Comparison of ENCODE assay signal across 17 cellular contexts in the genomic region with DNA sequence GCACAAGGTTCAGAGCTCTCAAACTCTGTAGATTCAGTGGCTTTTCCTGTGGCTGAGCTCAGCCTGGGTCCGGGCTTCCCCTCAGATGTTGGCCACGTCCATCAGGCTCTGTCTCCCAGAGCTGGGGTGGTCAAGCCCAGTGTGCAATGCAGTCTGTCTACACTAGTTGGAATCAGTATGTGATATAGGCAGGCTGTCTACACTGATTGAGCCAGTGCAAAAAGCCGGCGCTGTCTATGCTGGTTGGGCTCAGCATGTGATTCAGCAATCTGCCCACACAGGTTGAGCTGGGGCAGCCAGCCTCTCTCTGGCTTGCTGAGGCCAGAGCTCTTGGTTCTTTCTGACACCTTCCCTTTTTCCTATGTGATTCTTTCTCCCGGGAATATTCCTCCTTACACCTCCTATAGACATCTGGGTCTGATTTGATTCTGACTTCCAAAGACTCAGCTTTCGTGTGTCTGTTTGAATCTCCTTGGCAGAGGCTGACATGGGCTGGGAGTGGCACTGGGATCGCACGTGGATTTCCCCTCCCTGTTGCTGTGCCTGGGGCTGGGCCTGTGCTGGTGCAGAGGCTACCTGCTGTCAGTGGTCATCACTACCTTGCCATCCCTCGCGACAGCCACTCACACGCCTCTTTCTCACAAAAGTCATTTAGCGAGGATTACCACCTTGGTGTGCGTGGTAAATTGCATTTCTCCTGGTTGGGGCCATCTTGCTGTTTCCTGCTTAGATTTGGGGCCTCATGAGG. TPM values are rescaled to one million over a fixed set of nuclear protein-coding genes. Genes with fewer than 3 reads are reported as not detected.
A peak's percentile ranks its signal among the peaks of the same experiment; 100 is the strongest.
DNase-seq lines count a peak whose midpoint lies in the region; ATAC-seq, FAIRE-seq and TF ChIP-seq lines count a peak whose summit lies in the region.
"Had no signal": no experiment of that assay in that cellular context is flagged by ENCODE, and none has a peak within 500 bp of the region (broad histone marks: within the 10 kb centered on the region; RNA-seq: fewer than 3 reads in every experiment).

No MANE protein-coding gene starts in this region.

- H3K79me1 ChIP-seq in neuronal stem cell (ENCODE audit: low read depth, low read length): no peaks in the 10 kb centered on the region

- H3K4me1 Mint-ChIP-seq in activated naive CD4-positive, alpha-beta T cell treated with anti-CD3 and anti-CD28 coated beads, Interleukin-2, amount 10 ng/mL, durations not matched to agents 7 days and 5 days: no peaks in the 10 kb centered on the region
- H3K4me1 Mint-ChIP-seq: CD14-positive monocyte had no signal

- H3K4me3 Mint-ChIP-seq in activated naive CD4-positive, alpha-beta T cell treated with anti-CD3 and anti-CD28 coated beads, Interleukin-2, amount 10 ng/mL, durations not matched to agents 7 days and 5 days: no peak overlapping the region
- H3K4me3 Mint-ChIP-seq: CD14-positive monocyte had no signal

- H3K36me3 ChIP-seq in K562 (ENCODE audit: control insufficient read depth, insufficient read depth, low read length): no peaks in the 10 kb centered on the region
- no peaks in the 10 kb centered on the region for H3K36me3 ChIP-seq in neuronal stem cell (replicated peaks in 1 of 2; ENCODE audit: control insufficient read depth in 2 of 2, insufficient read depth in 2 of 2, low read length in 2 of 2)

- H3K27me3 ChIP-seq in K562 (ENCODE audit: control insufficient read depth in 2 of 2, insufficient read depth in 2 of 2, low read length in 2 of 2) (peaks cover under 1 to 38% of the 10 kb centered on the region in 2 experiments; a peak in 2 of 5 replicates), neuronal stem cell (ENCODE audit: control insufficient read depth in 3 of 3, insufficient read depth in 3 of 3, low read depth in 1 of 3, low read length in 3 of 3) (peaks cover 0 to 51% (median 0%) of the 10 kb centered on the region in 3 experiments)

- H3K79me2 ChIP-seq in K562 (ENCODE audit: control insufficient read depth, insufficient read depth, low read length): no peaks in the 10 kb centered on the region

- H3K4me2 ChIP-seq in K562 (ENCODE audit: insufficient read depth, low read length) (no peak overlapping the region), neuronal stem cell (ENCODE audit: insufficient read depth, low read length, poor library complexity, severe bottlenecking) (no peak overlapping the region)

- H2BK15ac ChIP-seq in neuronal stem cell (ENCODE audit: low read length): no peak overlapping the region

- POLR2A ChIA-PET in K562 (lab: Yijun Ruan, JAX): interaction anchor here (0.5 to 0.6 kb wide), 2 partner anchors 164 to 209 kb away, joined by 3 to 5 read pairs; no protein-coding TSS in a partner anchor

- H3K27ac Mint-ChIP-seq in activated naive CD4-positive, alpha-beta T cell treated with anti-CD3 and anti-CD28 coated beads, Interleukin-2, amount 10 ng/mL, durations not matched to agents 7 days and 5 days: peak overlapping the region; percentile 43
- H3K27ac Mint-ChIP-seq: CD14-positive monocyte had no signal

- H3K23ac ChIP-seq in neuronal stem cell (ENCODE audit: low read depth, low read length, poor library complexity): no peak overlapping the region

- H2BK120ac ChIP-seq in neuronal stem cell (ENCODE audit: low read depth, low read length): no peak overlapping the region

- no peak for FAIRE-seq in K562 (lab: Jason Lieb, UNC)
- FAIRE-seq: GM18507 had no signal

- BruUV-seq in K562 (replicated peaks; lab: Mats Ljungman, UMichigan): no TSS peak

- H2AK5ac ChIP-seq in neuronal stem cell (ENCODE audit: low read depth, low read length): no peak overlapping the region

- no peak for TF ChIP-seq RAD21 in K562 (CRISPR knock-in tag; conservative IDR thresholded peaks at IDR 0.05 in 1 of 2, IDR thresholded peaks at IDR 0.05 in 1 of 2)

- in situ Hi-C loops in K562 (cut with MboI): no loop called here

- H3K14ac ChIP-seq in neuronal stem cell (ENCODE audit: low read length): peak overlapping the region; percentile 17

- H3K9me3 ChIP-seq in K562 (replicated peaks; ENCODE audit: control insufficient read depth, insufficient read depth, low read depth, low read length): no peaks in the 10 kb centered on the region
- no peaks in the 10 kb centered on the region for H3K9me3 ChIP-seq in neuronal stem cell (replicated peaks in 1 of 2; ENCODE audit: control insufficient read depth in 2 of 2, insufficient read depth in 1 of 2, low read depth in 1 of 2, low read length in 2 of 2)
- H3K9me3 ChIP-seq: Caco-2 had no signal

- TF ChIP-seq EP300 in K562 (IDR thresholded peaks at IDR 0.05; ENCODE audit: low read length): no peak

- TF ChIP-seq POLR2A in K562 (conservative IDR thresholded peaks at IDR 0.05): no peak

- no peak overlapping the region for H3K4me3 ChIP-seq in K562
- H3K4me3 ChIP-seq in neuronal stem cell (ENCODE audit: low read length in 2 of 2): no peak overlapping the region
- H3K4me3 ChIP-seq: SK-N-MC had no signal

- no peaks in the 10 kb centered on the region for H3K36me3 Mint-ChIP-seq in activated naive CD4-positive, alpha-beta T cell treated with anti-CD3 and anti-CD28 coated beads, Interleukin-2, amount 10 ng/mL, durations not matched to agents 7 days and 5 days
- H3K36me3 Mint-ChIP-seq: CD14-positive monocyte had no signal

- peak overlapping the region; percentile 25 for H4K91ac ChIP-seq in neuronal stem cell (ENCODE audit: low read depth, low read length, poor library complexity)

- H3K18ac ChIP-seq in neuronal stem cell (ENCODE audit: low read length): peak overlapping the region; percentile 19

- no peak overlapping the region for H2BK5ac ChIP-seq in neuronal stem cell (ENCODE audit: low read length)

- no peak overlapping the region for H3K27ac ChIP-seq in K562 (ENCODE audit: extremely low read depth, low read depth, low read length)
- no peak overlapping the region for H3K27ac ChIP-seq in neuronal stem cell (replicated peaks; ENCODE audit: low read length)
- H3K27ac ChIP-seq: SK-N-MC had no signal

- no peak for TF ChIP-seq CTCF in K562 (IDR thresholded peaks at IDR 0.05 in 2 of 3, conservative IDR thresholded peaks at IDR 0.05 in 1 of 3; ENCODE audit: insufficient read depth in 2 of 3, low read depth in 1 of 3, low read length in 3 of 3)

- H4K20me1 ChIP-seq in K562 (replicated peaks; ENCODE audit: control insufficient read depth, insufficient read depth, low read length): peaks cover 4% of the 10 kb centered on the region; the same call in 1 of the 2 replicates

- DNase-seq in activated naive CD4-positive, alpha-beta T cell treated with anti-CD3 and anti-CD28 coated beads, Interleukin-2, amount 10 ng/mL, durations not matched to agents 7 days and 5 days: no peak
- no peak for DNase-seq in activated naive CD4-positive, alpha-beta T cell treated with Interleukin-2 at 50 U/mL for 16 hours
- no peak for DNase-seq in K562 (ENCODE audit: extremely low read depth in 1 of 4, low spot score in 3 of 4)
- DNase-seq in neuronal stem cell (ENCODE audit: low spot score): no peak
- no peak for DNase-seq in COLO668 (lab: John Stamatoyannopoulos, UW; ENCODE audit: unreplicated experiment)
- no peak for DNase-seq in left colon
- DNase-seq in anterior cingulate cortex (lab: John Stamatoyannopoulos, UW): no peak
- DNase-seq: Caco-2, KBM-7, NCI-H1092, NCI-H187, NCI-H510A had no signal

- 1% methylated on average over 13 of the region's 13 CpGs for WGBS in K562 (ENCODE audit: insufficient coverage, low coverage, missing lambda C conversion rate)
- no CpG with 5 or more reads among the region's 13 CpGs for WGBS in neuronal stem cell (ENCODE audit: extremely low coverage in 2 of 2, insufficient read length in 2 of 2, insufficient replicate concordance in 1 of 2), 2 donors

- no peak overlapping the region for H3K4ac ChIP-seq in neuronal stem cell (ENCODE audit: low read length)

- CTCF ChIA-PET in activated naive CD4-positive, alpha-beta T cell treated with anti-CD3 and anti-CD28 coated beads, Interleukin-2, amount 10 ng/mL, durations not matched to agents 7 days and 5 days (lab: Charles Lee): no interaction called here
- CTCF ChIA-PET in K562 (lab: Yijun Ruan, JAX; ENCODE audit: low intra/inter-chr PET ratio): no interaction called here

- no peak overlapping the region for H3K9ac ChIP-seq in K562 (ENCODE audit: insufficient read depth in 1 of 2, low read depth in 2 of 2, low read length in 2 of 2)
- H3K9ac ChIP-seq in neuronal stem cell (ENCODE audit: low read depth, low read length, poor library complexity): peak overlapping the region; percentile 72

- H3K9me1 ChIP-seq in K562 (ENCODE audit: control insufficient read depth, insufficient read depth, low read length): peaks cover 6% of the 10 kb centered on the region

- no peak overlapping the region for H2BK12ac ChIP-seq in neuronal stem cell (ENCODE audit: low read length)

- no peak overlapping the region for H2AFZ ChIP-seq in K562 (ENCODE audit: low read depth, low read length)
- H2AFZ ChIP-seq in neuronal stem cell (ENCODE audit: low read length): no peak overlapping the region

- H3K4me1 ChIP-seq in K562 (replicated peaks in 1 of 2; ENCODE audit: control insufficient read depth in 2 of 2, insufficient read depth in 2 of 2, low read length in 2 of 2) (no peaks in the 10 kb centered on the region), neuronal stem cell (ENCODE audit: control insufficient read depth in 2 of 2, insufficient read depth in 1 of 2, low read depth in 1 of 2, low read length in 2 of 2) (no peaks in the 10 kb centered on the region)
- H3K4me1 ChIP-seq: Caco-2 had no signal

- H3K9me3 Mint-ChIP-seq in activated naive CD4-positive, alpha-beta T cell treated with anti-CD3 and anti-CD28 coated beads, Interleukin-2, amount 10 ng/mL, durations not matched to agents 7 days and 5 days: no peaks in the 10 kb centered on the region

- H3K27me3 Mint-ChIP-seq in activated naive CD4-positive, alpha-beta T cell treated with anti-CD3 and anti-CD28 coated beads, Interleukin-2, amount 10 ng/mL, durations not matched to agents 7 days and 5 days: peaks cover 6% of the 10 kb centered on the region

- intact Hi-C loops in K562 (cut with micrococcal nuclease): no loop called here
- intact Hi-C loops in left colon (cut with DNase I, micrococcal nuclease): no loop called here

- no peak overlapping the region for H4K8ac ChIP-seq in neuronal stem cell (ENCODE audit: low read depth, low read length)

- peak; percentile 58 for ATAC-seq in K562
- ATAC-seq in left colon: no peak
- ATAC-seq: HCT116 had no signal

RNA-seq across cellular contexts. Expression of a gene that starts 9.3 kb away (rescaled TPM):
- not detected in 2 replicates for total RNA-seq in K562 (2011; cell fraction: chromatin; rRNA removed; ENCODE audit: low replicate concordance)
- total RNA-seq in K562 (2011; cell fraction: nucleolus; rRNA removed): not detected in 2 replicates
- not detected in 2 replicates for total RNA-seq in K562 (2011; cell fraction: nucleoplasm; rRNA removed)
- total RNA-seq in K562 (2014; rRNA removed) (not detected in 2 replicates), K562 (2014; rRNA removed; fragmentation: Illumina TruSeq; extraction: Trizol) (not detected in 2 replicates), K562 (2015; rRNA removed; fragmentation: Illumina TruSeq; extraction: Trizol) (not detected in 2 replicates), K562 (2021) (0.11 TPM in 1 of 2 replicates, not detected in the other), left colon (not detected)
- polyA plus RNA-seq in K562 (2011; rRNA removed) (not detected in 2 replicates), K562 (2014; fragmentation: Illumina TruSeq; extraction: Trizol) (not detected in 2 replicates), K562 (2014; fragmentation: Nextera tagmentation; extraction: Ambion mirVana) (not detected), K562 (2014; rRNA removed) (not detected in 2 replicates)
- not detected in 2 replicates for polyA plus RNA-seq in K562 (2011; cell fraction: cytosol; rRNA removed)
- not detected in 2 replicates for polyA plus RNA-seq in K562 (2011; cell fraction: nucleus; rRNA removed)
- polyA plus RNA-seq in K562 (2012): not detected in 2 replicates
- not detected in 2 replicates for polyA minus RNA-seq in K562 (2011; rRNA and poly(A)+ RNA removed)
- not detected in 2 replicates for polyA minus RNA-seq in K562 (2011; cell fraction: cytosol; rRNA and poly(A)+ RNA removed)
- polyA minus RNA-seq in K562 (2011; cell fraction: nucleus; rRNA and poly(A)+ RNA removed): not detected in 2 replicates
- polyA plus RNA-seq in neuronal stem cell (2013, experiment 1 of 2): 0.57 TPM
- polyA plus RNA-seq in neuronal stem cell (2013, experiment 2 of 2): 0.69 TPM
- total RNA-seq: Caco-2, M059J had no signal
- polyA plus RNA-seq: CD14-positive monocyte had no signal
